In genomic region chr6:15698474-15698873, GRCh38 we compare ENCODE assay signal across 37 cellular contexts.
"Had no signal": no experiment of that assay in that cellular context is flagged by ENCODE, and none has a peak within 500 bp of the region (broad histone marks: within the 10 kb centered on the region; RNA-seq: fewer than 3 reads in every experiment).

No MANE protein-coding gene starts in this region.

- H3K27me3 ChIP-seq: body of pancreas, breast epithelium had no signal

- H3K4me1 ChIP-seq: body of pancreas, breast epithelium had no signal

- H3K36me3 Mint-ChIP-seq: activated naive CD4-positive, alpha-beta T cell treated with anti-CD3 and anti-CD28 coated beads, Interleukin-2, amount 10 ng/mL, durations not matched to agents 7 days and 5 days; activated naive CD8-positive, alpha-beta T cell treated with anti-CD3 and anti-CD28 coated beads, Interleukin-2, amount 10 ng/mL, durations not matched to agents 7 days and 5 days had no signal

- H3K9me3 Mint-ChIP-seq: activated CD4-positive, alpha-beta T cell treated with anti-CD3 and anti-CD28 coated beads, Interleukin-2, amount 10 ng/mL, durations not matched to agents 7 days and 5 days; activated naive CD4-positive, alpha-beta T cell treated with anti-CD3 and anti-CD28 coated beads, Interleukin-2, amount 10 ng/mL, durations not matched to agents 7 days and 5 days; central memory CD8-positive, alpha-beta T cell had no signal

- H3K36me3 ChIP-seq: brain microvascular endothelial cell, breast epithelium, WERI-Rb-1 had no signal

- DNase-seq: activated CD4-positive, alpha-beta memory T cell treated with anti-CD3 and anti-CD28 coated beads, Interleukin-2, amount 10 ng/mL, durations not matched to agents 7 days and 5 days; activated CD4-positive, alpha-beta T cell treated with anti-CD3 and anti-CD28 coated beads for 1 hour; activated CD4-positive, alpha-beta T cell treated with anti-CD3 and anti-CD28 coated beads for 36 hours; activated CD4-positive, alpha-beta T cell treated with anti-CD3 and anti-CD28 coated beads for 48 hours; activated CD4-positive, alpha-beta T cell treated with anti-CD3 and anti-CD28 coated beads, Interleukin-2, amount 10 ng/mL, durations not matched to agents 7 days and 5 days; activated CD4-positive, alpha-beta T cell treated with anti-CD3 and anti-CD28 coated beads, Interleukin-2, amount 50 U/mL, for 48 hours; activated CD4-positive, CD25-positive, alpha-beta regulatory T cell; activated CD8-positive, alpha-beta memory T cell treated with anti-CD3 and anti-CD28 coated beads for 24 hours; activated CD8-positive, alpha-beta memory T cell treated with anti-CD3 and anti-CD28 coated beads, Interleukin-2, amount 10 ng/mL, durations not matched to agents 7 days and 5 days; activated CD8-positive, alpha-beta memory T cell treated with anti-CD3 and anti-CD28 coated beads, Interleukin-2, amount 50 U/mL, for 48 hours; activated CD8-positive, alpha-beta T cell treated with anti-CD3 and anti-CD28 coated beads, Interleukin-2, amount 10 ng/mL, durations not matched to agents 7 days and 5 days; activated effector memory CD4-positive, alpha-beta T cell treated with Interleukin-2 at 50 U/mL for 16 hours; activated gamma-delta T cell; activated naive CD4-positive, alpha-beta T cell treated with anti-CD3 and anti-CD28 coated beads, Interleukin-2, amount 10 ng/mL, durations not matched to agents 7 days and 5 days; activated naive CD4-positive, alpha-beta T cell treated with Interleukin-2 at 50 U/mL for 16 hours; activated naive CD8-positive, alpha-beta T cell treated with anti-CD3 and anti-CD28 coated beads, Interleukin-2, amount 10 ng/mL, durations not matched to agents 7 days and 5 days; activated naive CD8-positive, alpha-beta T cell treated with anti-CD3 and anti-CD28 coated beads, Interleukin-2, amount 50 U/mL, for 24 hours; activated T-cell treated with anti-CD3 and anti-CD28 coated beads, Interleukin-2, amount 50 U/mL, for 24 hours; activated T-cell treated with anti-CD3 and anti-CD28 coated beads, Interleukin-2, amount 50 U/mL, for 48 hours; amniotic stem cell; aorta; body of pancreas; brain microvascular endothelial cell; cerebellar nuclear complex; T-helper 1 cell; T-helper 2 cell; T-helper 9 cell; WERI-Rb-1 had no signal

- H3K4me1 Mint-ChIP-seq: activated CD4-positive, alpha-beta memory T cell treated with anti-CD3 and anti-CD28 coated beads, Interleukin-2, amount 10 ng/mL, durations not matched to agents 7 days and 5 days; activated CD4-positive, alpha-beta T cell treated with anti-CD3 and anti-CD28 coated beads for 36 hours; activated CD4-positive, alpha-beta T cell treated with anti-CD3 and anti-CD28 coated beads, Interleukin-2, amount 10 ng/mL, durations not matched to agents 7 days and 5 days; activated CD8-positive, alpha-beta memory T cell treated with anti-CD3 and anti-CD28 coated beads, Interleukin-2, amount 10 ng/mL, durations not matched to agents 7 days and 5 days; activated naive CD4-positive, alpha-beta T cell treated with anti-CD3 and anti-CD28 coated beads, Interleukin-2, amount 10 ng/mL, durations not matched to agents 7 days and 5 days; activated naive CD4-positive, alpha-beta T cell treated with anti-CD3 and anti-CD28 coated beads, Interleukin-2, amount 50 U/mL, for 24 hours; activated naive CD8-positive, alpha-beta T cell treated with anti-CD3 and anti-CD28 coated beads, Interleukin-2, amount 10 ng/mL, durations not matched to agents 7 days and 5 days; activated naive CD8-positive, alpha-beta T cell treated with anti-CD3 and anti-CD28 coated beads, Interleukin-2, amount 50 U/mL, for 24 hours; central memory CD8-positive, alpha-beta T cell; WTC11 had no signal

- H3K27ac ChIP-seq: body of pancreas, brain microvascular endothelial cell, breast epithelium, WERI-Rb-1 had no signal

- ATAC-seq: activated CD4-positive, alpha-beta T cell treated with anti-CD3 and anti-CD28 coated beads for 36 hours; activated CD4-positive, CD25-positive, alpha-beta regulatory T cell treated with anti-CD3 and anti-CD28 coated beads, Interleukin-2, amount 50 U/mL, for 24 hours; activated CD8-positive, alpha-beta memory T cell treated with anti-CD3 and anti-CD28 coated beads, Interleukin-2, amount 10 ng/mL, durations not matched to agents 7 days and 5 days; activated CD8-positive, alpha-beta T cell treated with anti-CD3 and anti-CD28 coated beads, Interleukin-2, amount 10 ng/mL, durations not matched to agents 7 days and 5 days; activated naive CD8-positive, alpha-beta T cell treated with anti-CD3 and anti-CD28 coated beads, Interleukin-2, amount 50 U/mL, for 24 hours; body of pancreas; WTC11 had no signal

- H3K27me3 Mint-ChIP-seq: activated naive CD8-positive, alpha-beta T cell; central memory CD8-positive, alpha-beta T cell had no signal

- H3K4me3 ChIP-seq: body of pancreas, breast epithelium had no signal

- H3K27ac Mint-ChIP-seq: activated CD4-positive, alpha-beta memory T cell treated with anti-CD3 and anti-CD28 coated beads, Interleukin-2, amount 10 ng/mL, durations not matched to agents 7 days and 5 days; activated CD4-positive, alpha-beta T cell treated with anti-CD3 and anti-CD28 coated beads for 36 hours; activated CD4-positive, alpha-beta T cell treated with anti-CD3 and anti-CD28 coated beads, Interleukin-2, amount 10 ng/mL, durations not matched to agents 7 days and 5 days; activated CD8-positive, alpha-beta memory T cell treated with anti-CD3 and anti-CD28 coated beads, Interleukin-2, amount 10 ng/mL, durations not matched to agents 7 days and 5 days; activated CD8-positive, alpha-beta T cell treated with anti-CD3 and anti-CD28 coated beads, Interleukin-2, amount 10 ng/mL, durations not matched to agents 7 days and 5 days; activated naive CD4-positive, alpha-beta T cell treated with anti-CD3 and anti-CD28 coated beads, Interleukin-2, amount 10 ng/mL, durations not matched to agents 7 days and 5 days; activated naive CD4-positive, alpha-beta T cell treated with anti-CD3 and anti-CD28 coated beads, Interleukin-2, amount 50 U/mL, for 24 hours; activated naive CD8-positive, alpha-beta T cell; activated naive CD8-positive, alpha-beta T cell treated with anti-CD3 and anti-CD28 coated beads, Interleukin-2, amount 10 ng/mL, durations not matched to agents 7 days and 5 days; activated naive CD8-positive, alpha-beta T cell treated with anti-CD3 and anti-CD28 coated beads, Interleukin-2, amount 50 U/mL, for 24 hours; activated T-cell treated with anti-CD3 and anti-CD28 coated beads, Interleukin-2, amount 50 U/mL, for 24 hours; activated T-helper 2 cell treated with anti-CD3 and anti-CD28 coated beads, Interferon-gamma antibody, Interleukin-2, Interleukin-4, amounts not matched to agents 10 μg/mL and 5 μg/mL and 100 μg/mL, durations not matched to agents 14 hours and 24 hours and 36 hours; T-helper 1 cell treated with Interleukin-12 subunit alpha and Interleukin-12 subunit beta and Interleukin-4 antibody, amounts not matched to agents 30 μg/mL and 1 μg/mL, for 36 hours; T-helper 2 cell treated with Interferon-gamma antibody and Interleukin-4, amounts not matched to agents 5 μg/mL and 100 μg/mL, for 36 hours; WTC11 had no signal

- H3K4me3 Mint-ChIP-seq: activated CD4-positive, alpha-beta memory T cell treated with anti-CD3 and anti-CD28 coated beads, Interleukin-2, amount 10 ng/mL, durations not matched to agents 7 days and 5 days; activated CD4-positive, alpha-beta T cell treated with anti-CD3 and anti-CD28 coated beads for 36 hours; activated CD4-positive, alpha-beta T cell treated with anti-CD3 and anti-CD28 coated beads, Interleukin-2, amount 10 ng/mL, durations not matched to agents 7 days and 5 days; activated CD8-positive, alpha-beta memory T cell treated with anti-CD3 and anti-CD28 coated beads, Interleukin-2, amount 10 ng/mL, durations not matched to agents 7 days and 5 days; activated CD8-positive, alpha-beta T cell treated with anti-CD3 and anti-CD28 coated beads, Interleukin-2, amount 10 ng/mL, durations not matched to agents 7 days and 5 days; activated naive CD4-positive, alpha-beta T cell treated with anti-CD3 and anti-CD28 coated beads, Interleukin-2, amount 10 ng/mL, durations not matched to agents 7 days and 5 days; activated naive CD4-positive, alpha-beta T cell treated with anti-CD3 and anti-CD28 coated beads, Interleukin-2, amount 50 U/mL, for 24 hours; activated naive CD8-positive, alpha-beta T cell; activated naive CD8-positive, alpha-beta T cell treated with anti-CD3 and anti-CD28 coated beads, Interleukin-2, amount 10 ng/mL, durations not matched to agents 7 days and 5 days; activated naive CD8-positive, alpha-beta T cell treated with anti-CD3 and anti-CD28 coated beads, Interleukin-2, amount 50 U/mL, for 24 hours; activated T-cell treated with anti-CD3 and anti-CD28 coated beads, Interleukin-2, amount 50 U/mL, for 24 hours; central memory CD8-positive, alpha-beta T cell; T-helper 1 cell treated with Interleukin-12 subunit alpha and Interleukin-12 subunit beta and Interleukin-4 antibody, amounts not matched to agents 30 μg/mL and 1 μg/mL, for 36 hours; T-helper 2 cell treated with Interferon-gamma antibody and Interleukin-4, amounts not matched to agents 5 μg/mL and 100 μg/mL, for 36 hours; WTC11 had no signal
